Comparison of ENCODE assay signal across 27 cellular contexts in the genomic region with DNA sequence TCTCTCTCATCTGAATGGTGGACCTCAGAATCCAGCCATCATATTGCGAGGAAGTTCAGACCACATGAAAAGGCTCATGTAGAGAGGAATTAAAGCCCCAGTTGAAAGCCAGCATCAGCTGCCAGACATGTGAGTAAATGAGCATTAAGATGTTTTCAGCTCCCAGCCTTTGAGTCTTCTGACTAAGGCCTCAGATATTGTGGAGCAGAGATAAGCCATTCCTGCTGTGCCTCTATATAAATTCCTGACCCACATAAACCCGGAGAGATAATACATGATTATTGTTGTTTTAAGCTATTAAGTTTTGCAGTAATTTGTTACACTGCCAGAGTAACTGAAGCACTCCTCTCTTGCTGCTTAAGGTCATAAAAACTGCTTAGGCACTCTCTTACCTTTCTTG. TPM values are rescaled to one million over a fixed set of nuclear protein-coding genes. Genes with fewer than 3 reads are reported as not detected.
DNase-seq lines count a peak whose midpoint lies in the region; ATAC-seq, FAIRE-seq and TF ChIP-seq lines count a peak whose summit lies in the region.
"Had no signal": no experiment of that assay in that cellular context is flagged by ENCODE, and none has a peak within 500 bp of the region (broad histone marks: within the 10 kb centered on the region; RNA-seq: fewer than 3 reads in every experiment).

No MANE protein-coding gene starts in this region.

- H3K27me3 ChIP-seq in SK-N-SH (ENCODE audit: insufficient read depth), result no peaks in the 10 kb centered on the region
- no peaks in the 10 kb centered on the region for H3K27me3 ChIP-seq in astrocyte (ENCODE audit: insufficient read depth, low read length)
- H3K27me3 ChIP-seq in vagina, result no peaks in the 10 kb centered on the region
- H3K27me3 ChIP-seq: pancreas, thyroid gland had no signal

- no peak for TF ChIP-seq RAD21 in SK-N-SH (IDR thresholded peaks at IDR 0.05; ENCODE audit: low read length)

- H3K36me3 ChIP-seq in SK-N-SH (replicated peaks in 1 of 2; ENCODE audit: control insufficient read depth in 1 of 2, insufficient read depth in 2 of 2, low read length in 1 of 2) (peaks cover 34 to 61% of the 10 kb centered on the region in 2 experiments), astrocyte (ENCODE audit: insufficient read depth, low read length) (no peaks in the 10 kb centered on the region), vagina (peaks cover 0 to 14% of the 10 kb centered on the region in 2 donors)

- peak overlapping the region; percentile 22 for H3K4me3 Mint-ChIP-seq in astrocyte (ENCODE audit: unreplicated experiment)
- H3K4me3 Mint-ChIP-seq: CD4-positive, CD25-positive, alpha-beta regulatory T cell; naive thymus-derived CD4-positive, alpha-beta T cell; stimulated activated memory B cell treated with anti-CD40 and anti-IgM and Interleukin-4, amounts not matched to agents 10 μg/mL and 1 μg/mL and 100 μg/mL, for 72 hours had no signal

- peaks cover 6% of the 10 kb centered on the region for H3K4me1 Mint-ChIP-seq in astrocyte (ENCODE audit: low read depth, unreplicated experiment)
- H3K4me1 Mint-ChIP-seq: stimulated activated memory B cell treated with anti-CD40 and anti-IgM and Interleukin-4, amounts not matched to agents 10 μg/mL and 1 μg/mL and 100 μg/mL, for 72 hours had no signal

- H3K9me3 ChIP-seq in SK-N-SH (no peaks in the 10 kb centered on the region), astrocyte (ENCODE audit: insufficient read depth, low read depth, low read length) (no peaks in the 10 kb centered on the region), vagina (no peaks in the 10 kb centered on the region)
- H3K9me3 ChIP-seq: pancreas, thyroid gland had no signal

- ATAC-seq in SK-N-SH treated with all-trans-retinoic acid at 6 μM for 48 hours (no peak), HG03097 (IDR thresholded peaks at IDR 0.05; ENCODE audit: low FRiP score, unreplicated experiment) (no peak), HG02852 (IDR thresholded peaks at IDR 0.05; ENCODE audit: unreplicated experiment) (no peak)
- ATAC-seq: naive thymus-derived CD4-positive, alpha-beta T cell; pancreas; Right ventricle myocardium inferior; sciatic nerve; stimulated activated memory B cell treated with anti-CD40 and anti-IgM and Interleukin-4, amounts not matched to agents 10 μg/mL and 1 μg/mL and 100 μg/mL, for 72 hours had no signal

- H3K4me1 ChIP-seq in SK-N-SH (ENCODE audit: control insufficient read depth in 1 of 2, insufficient read depth in 2 of 2, low read depth in 1 of 2, low read length in 1 of 2), result no peaks in the 10 kb centered on the region
- peaks cover 18% of the 10 kb centered on the region for H3K4me1 ChIP-seq in astrocyte (ENCODE audit: insufficient read depth, low read length)
- no peaks in the 10 kb centered on the region for H3K4me1 ChIP-seq in vagina
- H3K4me1 ChIP-seq: thyroid gland had no signal

- H3K79me2 ChIP-seq in SK-N-SH (ENCODE audit: insufficient read depth) (no peaks in the 10 kb centered on the region), astrocyte (ENCODE audit: insufficient read depth, low read length) (no peaks in the 10 kb centered on the region)

- no peaks in the 10 kb centered on the region for H4K20me1 ChIP-seq in SK-N-SH (ENCODE audit: insufficient read depth)
- no peaks in the 10 kb centered on the region for H4K20me1 ChIP-seq in astrocyte (ENCODE audit: insufficient read depth, low read length)

- no peak for TF ChIP-seq EP300 in SK-N-SH (IDR thresholded peaks at IDR 0.05; ENCODE audit: borderline replicate concordance in 1 of 2, low read depth in 1 of 2, low read length in 1 of 2)

- FAIRE-seq in astrocyte (lab: Jason Lieb, UNC), result peak; percentile 26
- FAIRE-seq: pancreas had no signal

- no peaks in the 10 kb centered on the region for H3K9me3 Mint-ChIP-seq in astrocyte (ENCODE audit: unreplicated experiment)

- POLR2A ChIA-PET in SK-N-SH (lab: Yijun Ruan, JAX), result no interaction called here

- peak overlapping the region; percentile 13 for H3K27ac Mint-ChIP-seq in astrocyte (ENCODE audit: unreplicated experiment)
- H3K27ac Mint-ChIP-seq: CD4-positive, CD25-positive, alpha-beta regulatory T cell; naive thymus-derived CD4-positive, alpha-beta T cell; stimulated activated memory B cell treated with anti-CD40 and anti-IgM and Interleukin-4, amounts not matched to agents 10 μg/mL and 1 μg/mL and 100 μg/mL, for 72 hours had no signal

- intact Hi-C loops in vagina (cut with DNase I), result no loop called here

- H3K4me3 ChIP-seq in SK-N-SH (ENCODE audit: low read depth in 2 of 2, low read length in 1 of 2) (no peak overlapping the region), astrocyte (ENCODE audit: insufficient read depth, low read depth, low read length) (no peak overlapping the region), vagina (no peak overlapping the region)
- H3K4me3 ChIP-seq: pancreas, thyroid gland had no signal

- 52% methylated on average over 2 of the region's 2 CpGs for WGBS in SK-N-SH (ENCODE audit: low lambda C conversion rate)

- DNase-seq in SK-N-SH (no peak), astrocyte (ENCODE audit: low read depth) (peak; percentile 78), foreskin melanocyte (peak; percentile 61), vagina (ENCODE audit: extremely low spot score in 2 of 2) (no peak)
- no peak for DNase-seq in activated CD8-positive, alpha-beta memory T cell treated with anti-CD3 and anti-CD28 coated beads for 24 hours
- DNase-seq: 8988T; activated T-cell treated with anti-CD3 and anti-CD28 coated beads for 4 hours; amniotic stem cell; CD4-positive, CD25-positive, alpha-beta regulatory T cell; DMS53; hypothalamus; kidney; mammary epithelial cell; naive thymus-derived CD4-positive, alpha-beta T cell; NCI-H1092; NCI-H2081 treated with DMSO at 0.1 percent for 48 hours; NCI-H526; pancreas; T-helper 1 cell; thyroid gland had no signal

- CTCF ChIA-PET in SK-N-SH (lab: Yijun Ruan, JAX), result interaction anchor here (2.1 to 2.5 kb wide), 2 partner anchors 10 to 24 kb away, joined by 5 to 8 read pairs; no protein-coding TSS in a partner anchor

- H3K4me2 ChIP-seq in SK-N-SH, result no peak overlapping the region
- peak overlapping the region; percentile 50 for H3K4me2 ChIP-seq in astrocyte (ENCODE audit: low read length)
- H3K4me2 ChIP-seq: KMS-11 had no signal

- no peak overlapping the region for H3K9ac ChIP-seq in SK-N-SH
- H3K9ac ChIP-seq in astrocyte (ENCODE audit: low read length), result no peak overlapping the region
- H3K9ac ChIP-seq: KMS-11 had no signal

- no peak overlapping the region for H3K27ac ChIP-seq in SK-N-SH (ENCODE audit: low read depth in 2 of 2, low read length in 1 of 2)
- H3K27ac ChIP-seq in astrocyte (ENCODE audit: low read depth, low read length), result peak overlapping the region; percentile 42
- H3K27ac ChIP-seq in vagina, result no peak overlapping the region
- H3K27ac ChIP-seq: KMS-11, pancreas, thyroid gland had no signal

- no peaks in the 10 kb centered on the region for H3K27me3 Mint-ChIP-seq in astrocyte (ENCODE audit: low read depth, unreplicated experiment)
- H3K27me3 Mint-ChIP-seq: CD4-positive, CD25-positive, alpha-beta regulatory T cell; naive thymus-derived CD4-positive, alpha-beta T cell; stimulated activated memory B cell treated with anti-CD40 and anti-IgM and Interleukin-4, amounts not matched to agents 10 μg/mL and 1 μg/mL and 100 μg/mL, for 72 hours had no signal

- H3F3A ChIP-seq in SK-N-SH (replicated peaks; ENCODE audit: insufficient read depth), result no peaks in the 10 kb centered on the region

- H2AFZ ChIP-seq in SK-N-SH (ENCODE audit: low read depth) (no peak overlapping the region), astrocyte (ENCODE audit: low read depth, low read length) (no peak overlapping the region)

- no peak for TF ChIP-seq POLR2A in vagina (IDR thresholded peaks at IDR 0.05)

- peaks cover 14% of the 10 kb centered on the region for H3K36me3 Mint-ChIP-seq in astrocyte (ENCODE audit: low read depth, unreplicated experiment)

- no peaks in the 10 kb centered on the region for H3K9me2 ChIP-seq in SK-N-SH

- TF ChIP-seq CTCF in SK-N-SH (IDR thresholded peaks at IDR 0.05) (no peak), astrocyte (IDR thresholded peaks at IDR 0.05; ENCODE audit: insufficient read depth, low read depth, low read length) (no peak), vagina (IDR thresholded peaks at IDR 0.05) (no peak)

TF ChIP-seq in SK-N-SH treated with all-trans-retinoic acid at 6 μM for 48 hours, 23 proteins besides CTCF, POLR2A, EP300 and RAD21 (continues in another document):
- TF ChIP-seq ISL1 (CRISPR knock-in tag; IDR thresholded peaks at IDR 0.05) (peak; percentile 81), TCF4 (CRISPR knock-in tag; IDR thresholded peaks at IDR 0.05; ENCODE audit: borderline replicate concordance) (no peak)

TF ChIP-seq in SK-N-SH, 30 proteins besides CTCF, POLR2A, EP300 and RAD21 (continues in another document):
- TF ChIP-seq RCOR1 (IDR thresholded peaks at IDR 0.05; ENCODE audit: low read length), result no peak
- TF ChIP-seq EZH2phosphoT487 (IDR thresholded peaks at IDR 0.05; ENCODE audit: borderline replicate concordance, low read depth), result no peak
- TF ChIP-seq TCF12 (IDR thresholded peaks at IDR 0.05), result no peak
- TF ChIP-seq ELF1 (IDR thresholded peaks at IDR 0.05), result no peak
- TF ChIP-seq, protein P1, sequence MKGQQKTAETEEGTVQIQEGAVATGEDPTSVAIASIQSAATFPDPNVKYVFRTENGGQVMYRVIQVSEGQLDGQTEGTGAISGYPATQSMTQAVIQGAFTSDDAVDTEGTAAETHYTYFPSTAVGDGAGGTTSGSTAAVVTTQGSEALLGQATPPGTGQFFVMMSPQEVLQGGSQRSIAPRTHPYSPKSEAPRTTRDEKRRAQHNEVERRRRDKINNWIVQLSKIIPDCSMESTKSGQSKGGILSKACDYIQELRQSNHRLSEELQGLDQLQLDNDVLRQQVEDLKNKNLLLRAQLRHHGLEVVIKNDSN (IDR thresholded peaks at IDR 0.05; ENCODE audit: borderline replicate concordance, low read depth), result no peak
- no peak for TF ChIP-seq FOXJ3 (CRISPR knock-in tag; IDR thresholded peaks at IDR 0.05)

RNA-seq across cellular contexts. Expression of a gene that starts 14.6 kb away (rescaled TPM):
- polyA plus RNA-seq in SK-N-SH (2012; rRNA removed), result 28.2 and 37.5 TPM in 2 replicates
- polyA plus RNA-seq in SK-N-SH (2012; cell fraction: cytosol; rRNA removed), result 27.5 and 31.9 TPM in 2 replicates
- polyA plus RNA-seq in SK-N-SH (2012; cell fraction: nucleus; rRNA removed), result 23.2 and 53.1 TPM in 2 replicates
- total RNA-seq in astrocyte (14.0 and 14.9 TPM in 2 replicates), vagina (25.8 TPM)

RNA-seq across cellular contexts. Expression of a gene that starts 14.8 kb away (rescaled TPM):
- 21.4 and 30.9 TPM in 2 replicates for polyA plus RNA-seq in SK-N-SH (2012; rRNA removed)
- polyA plus RNA-seq in SK-N-SH (2012; cell fraction: cytosol; rRNA removed), result 27.2 and 27.6 TPM in 2 replicates
- polyA plus RNA-seq in SK-N-SH (2012; cell fraction: nucleus; rRNA removed), result 16.3 and 38.9 TPM in 2 replicates
- total RNA-seq in astrocyte, result 33.7 and 35.6 TPM in 2 replicates
- total RNA-seq in vagina, result 26.5 TPM

Comparison
In these comparisons a context has a peak if more than half of its experiments do, and no peak if none do; other contexts are left out.
1. DNase-seq: peak in astrocyte (single experiment) and foreskin melanocyte (single experiment); none in SK-N-SH (single experiment), vagina (0 of 2) and activated CD8-positive, alpha-beta memory T cell treated with anti-CD3 and anti-CD28 coated beads for 24 hours (single experiment).